Comparison of ENCODE assay signal across 1 cellular context in genomic region chr3:128879991-128880390, GRCh38.
TF ChIP-seq lines count a peak whose summit lies in the region.

No MANE protein-coding gene starts in this region.

TF ChIP-seq in H1, 55 proteins besides CTCF, POLR2A, EP300 and RAD21 (continued from another document):
- TF ChIP-seq, protein P1, sequence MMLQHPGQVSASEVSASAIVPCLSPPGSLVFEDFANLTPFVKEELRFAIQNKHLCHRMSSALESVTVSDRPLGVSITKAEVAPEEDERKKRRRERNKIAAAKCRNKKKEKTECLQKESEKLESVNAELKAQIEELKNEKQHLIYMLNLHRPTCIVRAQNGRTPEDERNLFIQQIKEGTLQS (IDR thresholded peaks at IDR 0.05; ENCODE audit: insufficient read depth, low read depth, low read length): no peak
- TF ChIP-seq NANOG (IDR thresholded peaks at IDR 0.05; ENCODE audit: insufficient read depth, low read depth, low read length, poor library complexity, severe bottlenecking): no peak
- no peak for TF ChIP-seq MAFK (IDR thresholded peaks at IDR 0.05; ENCODE audit: low read depth, low read length)
- no peak for TF ChIP-seq SP4 (IDR thresholded peaks at IDR 0.05; ENCODE audit: low read length)
- TF ChIP-seq CHD1 (IDR thresholded peaks at IDR 0.05; ENCODE audit: low read depth, low read length): no peak
- TF ChIP-seq CHD7 (IDR thresholded peaks at IDR 0.05; ENCODE audit: insufficient replicate concordance, low read length): no peak
- TF ChIP-seq, protein P2, sequence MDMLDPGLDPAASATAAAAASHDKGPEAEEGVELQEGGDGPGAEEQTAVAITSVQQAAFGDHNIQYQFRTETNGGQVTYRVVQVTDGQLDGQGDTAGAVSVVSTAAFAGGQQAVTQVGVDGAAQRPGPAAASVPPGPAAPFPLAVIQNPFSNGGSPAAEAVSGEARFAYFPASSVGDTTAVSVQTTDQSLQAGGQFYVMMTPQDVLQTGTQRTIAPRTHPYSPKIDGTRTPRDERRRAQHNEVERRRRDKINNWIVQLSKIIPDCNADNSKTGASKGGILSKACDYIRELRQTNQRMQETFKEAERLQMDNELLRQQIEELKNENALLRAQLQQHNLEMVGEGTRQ (IDR thresholded peaks at IDR 0.05; ENCODE audit: low read length): no peak
- TF ChIP-seq HDAC2 (IDR thresholded peaks at IDR 0.05; ENCODE audit: borderline replicate concordance in 1 of 2, low read depth in 2 of 2, low read length in 2 of 2): no peak
- TF ChIP-seq SP1 (IDR thresholded peaks at IDR 0.05; ENCODE audit: low read depth, low read length): no peak
